Comparison of ENCODE assay signal across 9 cellular contexts in genomic region chr5:115575167-115576070, GRCh38. TPM values are rescaled to one million over a fixed set of nuclear protein-coding genes. Genes with fewer than 3 reads are reported as not detected.
DNase-seq lines count a peak whose midpoint lies in the region; ATAC-seq and TF ChIP-seq lines count a peak whose summit lies in the region.
"Had no signal": no experiment of that assay in that cellular context is flagged by ENCODE, and none has a peak within 500 bp of the region (broad histone marks: within the 10 kb centered on the region; RNA-seq: fewer than 3 reads in every experiment).

No MANE protein-coding gene starts in this region.

- no peaks in the 10 kb centered on the region for H3K36me3 Mint-ChIP-seq in progenitor cell of endocrine pancreas (ENCODE audit: insufficient read depth)

- H3K9me3 Mint-ChIP-seq in progenitor cell of endocrine pancreas (ENCODE audit: low read depth) = no peaks in the 10 kb centered on the region
- H3K9me3 Mint-ChIP-seq: dendritic cell treated with granulocyte-macrophage colony-stimulating factor and Interleukin-4, amounts not matched to agents 40 ng/mL and 50 ng/mL, for 4 days had no signal

- H3K4me3 Mint-ChIP-seq in progenitor cell of endocrine pancreas (ENCODE audit: low read depth) = no peak overlapping the region
- H3K4me3 Mint-ChIP-seq: dendritic cell treated with granulocyte-macrophage colony-stimulating factor and Interleukin-4, amounts not matched to agents 40 ng/mL and 50 ng/mL, for 4 days had no signal

- peak overlapping the region; percentile 13 for H3K27ac Mint-ChIP-seq in progenitor cell of endocrine pancreas
- H3K27ac Mint-ChIP-seq: dendritic cell treated with granulocyte-macrophage colony-stimulating factor and Interleukin-4, amounts not matched to agents 40 ng/mL and 50 ng/mL, for 4 days had no signal

- H3K4me1 Mint-ChIP-seq in progenitor cell of endocrine pancreas (ENCODE audit: low read depth) = no peaks in the 10 kb centered on the region

- H3K27me3 Mint-ChIP-seq in progenitor cell of endocrine pancreas = peaks cover 11% of the 10 kb centered on the region
- H3K27me3 Mint-ChIP-seq: dendritic cell treated with granulocyte-macrophage colony-stimulating factor and Interleukin-4, amounts not matched to agents 40 ng/mL and 50 ng/mL, for 4 days had no signal

- no peaks in the 10 kb centered on the region for H3K9me3 ChIP-seq in WERI-Rb-1 (ENCODE audit: severe bottlenecking)

- no peak for TF ChIP-seq CTCF in progenitor cell of endocrine pancreas (IDR thresholded peaks at IDR 0.05; ENCODE audit: unreplicated experiment)
- TF ChIP-seq CTCF in WERI-Rb-1 (IDR thresholded peaks at IDR 0.05; ENCODE audit: low read depth, low read length) = no peak

- H3K27me3 ChIP-seq in WERI-Rb-1 (ENCODE audit: insufficient read depth, low read depth, severe bottlenecking) = no peaks in the 10 kb centered on the region

- no peak overlapping the region for H3K27ac ChIP-seq in WERI-Rb-1

- ATAC-seq in GM18517 (IDR thresholded peaks at IDR 0.05; ENCODE audit: unreplicated experiment) (peak; percentile 39), HG02885 (IDR thresholded peaks at IDR 0.05; ENCODE audit: poor library complexity, unreplicated experiment) (peak; percentile 31), HG03469 (IDR thresholded peaks at IDR 0.05; ENCODE audit: unreplicated experiment) (no peak)

- DNase-seq in astrocyte of the hippocampus (ENCODE audit: low read depth, low spot score) (peak; percentile 65), progenitor cell of endocrine pancreas (ENCODE audit: low spot score, unreplicated experiment) (no peak), T-helper 9 cell (no peak), WERI-Rb-1 (no peak), Kasumi-1 (lab: John Stamatoyannopoulos, UW) (no peak)

- no peak overlapping the region for H3K4me3 ChIP-seq in WERI-Rb-1 (ENCODE audit: low read depth, low read length)

- no peaks in the 10 kb centered on the region for H3K36me3 ChIP-seq in WERI-Rb-1

RNA-seq across cellular contexts. Expression of gene TICAM2, which starts 26.9 kb away (rescaled TPM):
- 0.36 and 1.1 TPM in 2 replicates for total RNA-seq in progenitor cell of endocrine pancreas

RNA-seq across cellular contexts. Expression of gene FEM1C, which starts 30.8 kb away (rescaled TPM):
- 18.1 and 18.4 TPM in 2 replicates for total RNA-seq in progenitor cell of endocrine pancreas

RNA-seq across cellular contexts. Expression of gene TMED7, which starts 50.4 kb away (rescaled TPM):
- 69.6 and 76.9 TPM in 2 replicates for total RNA-seq in progenitor cell of endocrine pancreas
